Comparison of ENCODE assay signal across 4 cellular contexts in genomic region chr2:136647039-136647438, GRCh38.
A peak's percentile ranks its signal among the peaks of the same experiment; 100 is the strongest.
TF ChIP-seq lines count a peak whose summit lies in the region.

No MANE protein-coding gene starts in this region.

TF ChIP-seq in HepG2, 621 proteins besides CTCF, POLR2A, EP300 and RAD21:
- no peak for TF ChIP-seq ZMYM2 (CRISPR knock-in tag; IDR thresholded peaks at IDR 0.05)
- peak; percentile 66 to 83 for TF ChIP-seq MAFK (conservative IDR thresholded peaks at IDR 0.05 in 1 of 2, IDR thresholded peaks at IDR 0.05 in 1 of 2; ENCODE audit: low read length in 2 of 2)
- TF ChIP-seq MAFF (IDR thresholded peaks at IDR 0.05; ENCODE audit: low read depth, low read length), result peak; percentile 64

TF ChIP-seq in A549, 52 proteins besides CTCF, POLR2A, EP300 and RAD21:
- TF ChIP-seq ZFP36 (IDR thresholded peaks at IDR 0.05; ENCODE audit: borderline replicate concordance, partially characterized antibody), result no peak
- peak; percentile 39 for TF ChIP-seq MAFK (IDR thresholded peaks at IDR 0.05; ENCODE audit: partially characterized antibody)

TF ChIP-seq in IMR-90, 13 proteins besides CTCF, POLR2A, EP300 and RAD21:
- TF ChIP-seq CEBPB (IDR thresholded peaks at IDR 0.05; ENCODE audit: low read depth, low read length) (no peak), RFX5 (IDR thresholded peaks at IDR 0.05; ENCODE audit: low read depth, low read length) (no peak), FOS (IDR thresholded peaks at IDR 0.05; ENCODE audit: low read depth, low read length) (no peak), MAFK (IDR thresholded peaks at IDR 0.05; ENCODE audit: low read depth, low read length) (peak; percentile 36; the same call in 1 of the 2 replicates), ELK1 (IDR thresholded peaks at IDR 0.05; ENCODE audit: borderline replicate concordance, low read depth, low read length) (no peak)

TF ChIP-seq in K562, 482 proteins besides CTCF, POLR2A, EP300 and RAD21:
- TF ChIP-seq E4F1 (CRISPR knock-in tag; IDR thresholded peaks at IDR 0.05; ENCODE audit: borderline replicate concordance), result no peak
- 0 out of 2 replicates have a peak, but pooled peaks have one; percentile 2 for TF ChIP-seq ZNF316 (IDR thresholded peaks at IDR 0.05)
